Comparison of ENCODE assay signal across 28 cellular contexts in the genomic region with DNA sequence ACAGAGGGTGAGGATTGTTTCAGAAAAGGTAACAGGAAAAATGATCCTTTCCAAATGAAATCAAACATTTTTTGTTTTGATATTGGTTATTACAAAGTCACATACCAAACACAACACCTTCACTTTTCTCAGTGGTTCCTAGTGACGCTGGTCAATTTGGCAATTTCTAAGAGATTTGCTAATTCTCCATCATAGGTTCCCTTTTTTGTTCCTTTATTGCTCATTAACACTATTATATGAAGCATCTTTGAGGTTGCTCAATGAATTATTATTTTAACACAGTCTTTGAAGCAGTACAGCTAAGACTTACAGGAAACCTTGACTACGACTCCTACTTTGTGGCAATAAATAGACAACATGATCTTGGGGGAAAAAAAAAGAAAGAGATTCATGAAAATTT.
"Had no signal": no experiment of that assay in that cellular context is flagged by ENCODE, and none has a peak within 500 bp of the region (broad histone marks: within the 10 kb centered on the region; RNA-seq: fewer than 3 reads in every experiment).

No MANE protein-coding gene starts in this region.

- H3K36me3 ChIP-seq: ascending aorta had no signal

- FAIRE-seq: bronchial epithelial cell, TTC549 had no signal

- H3K4me1 ChIP-seq: ascending aorta, body of pancreas had no signal

- H3K4me3 ChIP-seq: ascending aorta, body of pancreas, SK-N-MC had no signal

- DNase-seq: activated CD4-positive, alpha-beta memory T cell treated with anti-CD3 and anti-CD28 coated beads, Interleukin-2, amount 10 ng/mL, durations not matched to agents 7 days and 5 days; activated CD4-positive, alpha-beta T cell treated with anti-CD3 and anti-CD28 coated beads for 36 hours; activated CD4-positive, alpha-beta T cell treated with anti-CD3 and anti-CD28 coated beads, Interleukin-2, amount 50 U/mL, for 1 hour; activated gamma-delta T cell treated with Interleukin-2 at 50 U/mL for 16 hours; activated naive CD4-positive, alpha-beta T cell treated with anti-CD3 and anti-CD28 coated beads, Interleukin-2, amount 10 ng/mL, durations not matched to agents 7 days and 5 days; activated naive CD8-positive, alpha-beta T cell treated with anti-CD3 and anti-CD28 coated beads, Interleukin-2, amount 10 ng/mL, durations not matched to agents 7 days and 5 days; activated T-cell treated with anti-CD3 and anti-CD28 coated beads for 4 hours; activated T-cell treated with anti-CD3 and anti-CD28 coated beads, Interleukin-2, amount 50 U/mL, for 48 hours; amniotic stem cell; body of pancreas; central memory CD4-positive, alpha-beta T cell; cortex of kidney; Kasumi-1; NCI-H1105 treated with DMSO at 0.1 percent for 48 hours; NCI-H1436 treated with DMSO at 0.1 percent for 48 hours; NCI-H187 treated with DMSO at 0.1 percent for 48 hours; NCI-H2081 treated with DMSO at 0.1 percent for 48 hours; NCI-H524; PC-3; SHP77; T-cell; T-helper 2 cell; T1000 had no signal

- H3K9me3 ChIP-seq: ascending aorta, body of pancreas had no signal

- H3K27ac ChIP-seq: ascending aorta, body of pancreas, VCaP had no signal

- ATAC-seq: activated CD4-positive, alpha-beta T cell treated with anti-CD3 and anti-CD28 coated beads for 36 hours; body of pancreas; PC-3; T-cell had no signal

- H3K27me3 ChIP-seq: ascending aorta, body of pancreas had no signal
